In genomic region chr12:94074216-94074969, GRCh38 we compare ENCODE assay signal across 8 cellular contexts.
DNase-seq lines count a peak whose midpoint lies in the region; ATAC-seq and TF ChIP-seq lines count a peak whose summit lies in the region.
"Had no signal": no experiment of that assay in that cellular context is flagged by ENCODE, and none has a peak within 500 bp of the region (broad histone marks: within the 10 kb centered on the region; RNA-seq: fewer than 3 reads in every experiment).

No MANE protein-coding gene starts in this region.

- H3K36me3 ChIP-seq in adrenal gland (replicated peaks in 1 of 2) = no peaks in the 10 kb centered on the region

- H3K27ac ChIP-seq in adrenal gland = peak overlapping the region in 4 of 5 donors; percentile 55 to 86 (median 70)

- no peak overlapping the region for H3K4me3 ChIP-seq in adrenal gland

- no peaks in the 10 kb centered on the region for H3K9me3 ChIP-seq in adrenal gland (replicated peaks in 1 of 3)

- TF ChIP-seq CTCF in adrenal gland (IDR thresholded peaks at IDR 0.05) = peak in 2 of 6 experiments; percentile 7 to 22

- DNase-seq in adrenal gland = peak; percentile 73 to 88 (median 81)
- DNase-seq in Right ventricle myocardium superior = peak; percentile 67
- DNase-seq in posterior vena cava (ENCODE audit: low spot score) = peak; percentile 89
- peak; percentile 65 for DNase-seq in ureter (ENCODE audit: low spot score)
- no peak for DNase-seq in stimulated activated CD4-positive, alpha-beta T cell treated with anti-CD3 and anti-CD28 coated beads, Interleukin-4, amount 100 ng/mL, for 1 hour
- no peak for DNase-seq in activated CD4-positive, alpha-beta T cell treated with anti-CD3 and anti-CD28 coated beads, Interleukin-2, amount 50 U/mL, for 1 hour
- no peak for DNase-seq in GM19240 (ENCODE audit: insufficient read length, low spot score)
- DNase-seq: activated CD4-positive, alpha-beta T cell treated with anti-CD3 and anti-CD28 coated beads for 4 hours had no signal

- intact Hi-C loops in adrenal gland (cut with DNase I) = no loop called here
- intact Hi-C loops in Right ventricle myocardium superior (cut with DNase I) = loop anchor here (10.0 kb wide), 1 partner anchor 80 kb away; no protein-coding TSS in a partner anchor
- intact Hi-C loops in posterior vena cava (cut with DNase I) = loop anchor here in 1 of 2 donors (5.0 kb wide), 1 partner anchor 162 kb away; no protein-coding TSS in a partner anchor

- peaks cover 0 to 15% of the 10 kb centered on the region in 2 donors for H3K4me1 ChIP-seq in adrenal gland (replicated peaks in 1 of 2)

- H3K27me3 ChIP-seq in adrenal gland = no peaks in the 10 kb centered on the region

- ATAC-seq in Right ventricle myocardium superior (ENCODE audit: poor library complexity) = peak; percentile 89

- TF ChIP-seq POLR2A in adrenal gland (IDR thresholded peaks at IDR 0.05) = no peak

- WGBS in adrenal gland, 4 donors = 63 to 67% (median 66%) methylated on average over 14 of the region's 14 CpGs

Comparison
In these comparisons a context has a peak if more than half of its experiments do, and no peak if none do; other contexts are left out.
1. DNase-seq: peak in adrenal gland (7 of 7), Right ventricle myocardium superior (single experiment), posterior vena cava (single experiment) and ureter (single experiment); none in stimulated activated CD4-positive, alpha-beta T cell treated with anti-CD3 and anti-CD28 coated beads, Interleukin-4, amount 100 ng/mL, for 1 hour (single experiment), activated CD4-positive, alpha-beta T cell treated with anti-CD3 and anti-CD28 coated beads, Interleukin-2, amount 50 U/mL, for 1 hour (single experiment) and GM19240 (single experiment).